ENCODE assay signal across 21 cellular contexts in the genomic region with DNA sequence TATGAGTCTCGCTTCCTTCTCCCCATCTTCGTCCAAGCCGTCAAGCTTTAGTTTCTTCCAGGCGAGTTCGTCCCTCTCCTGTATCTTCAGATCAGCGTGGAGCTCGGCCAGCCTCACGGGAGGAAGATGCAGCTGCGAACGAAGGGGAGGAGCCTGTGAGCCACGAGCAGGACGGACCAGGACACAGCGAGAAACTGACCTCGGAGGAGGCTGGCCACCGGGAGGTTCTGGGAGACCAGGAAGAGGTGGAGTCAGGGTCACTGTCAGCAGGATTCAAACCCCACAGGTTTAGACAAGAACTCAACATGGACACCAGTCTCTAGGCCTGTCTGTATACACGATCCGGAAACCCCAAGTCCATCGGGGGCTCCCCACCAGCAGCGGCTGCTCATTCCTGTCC.
"Had no signal": no experiment of that assay in that cellular context is flagged by ENCODE, and none has a peak within 500 bp of the region (broad histone marks: within the 10 kb centered on the region; RNA-seq: fewer than 3 reads in every experiment).

No MANE protein-coding gene starts in this region.

- H3K4me1 ChIP-seq: ascending aorta had no signal

- H3K27ac Mint-ChIP-seq: naive thymus-derived CD4-positive, alpha-beta T cell had no signal

- H3K4me3 Mint-ChIP-seq: effector memory CD8-positive, alpha-beta T cell; naive thymus-derived CD4-positive, alpha-beta T cell had no signal

- H3K9me3 Mint-ChIP-seq: effector memory CD8-positive, alpha-beta T cell; naive thymus-derived CD4-positive, alpha-beta T cell had no signal

- H3K27me3 Mint-ChIP-seq: effector memory CD8-positive, alpha-beta T cell; naive thymus-derived CD4-positive, alpha-beta T cell had no signal

- DNase-seq: activated CD4-positive, alpha-beta T cell treated with anti-CD3 and anti-CD28 coated beads for 1 hour; effector memory CD8-positive, alpha-beta T cell; foreskin fibroblast; glutamatergic neuron; hippocampal formation; islet precursor cell; left ventricle myocardium inferior; naive thymus-derived CD4-positive, alpha-beta T cell; stimulated activated CD4-positive, alpha-beta T cell treated with anti-CD3 and anti-CD28 coated beads, Interleukin-12 subunit alpha, Interleukin-12 subunit beta, amount 100 ng/mL, for 4 hours; stimulated activated CD4-positive, alpha-beta T cell treated with anti-CD3 and anti-CD28 coated beads, Interleukin-1b, Interleukin-23, amount 100 ng/mL, for 48 hours; stimulated activated CD8-positive, alpha-beta memory T cell treated with anti-CD3 and anti-CD28 coated beads, Interleukin-4, amount 100 ng/mL, for 48 hours; stimulated activated naive CD4-positive, alpha-beta T cell; SW 1271; T-helper 2 cell had no signal

- H3K27me3 ChIP-seq: ascending aorta, neutrophil, pancreas, tibial artery had no signal

- H3K9me3 ChIP-seq: ascending aorta, left ventricle myocardium inferior, neutrophil, pancreas, tibial artery had no signal

- ATAC-seq: effector memory CD8-positive, alpha-beta T cell; naive thymus-derived CD4-positive, alpha-beta T cell; pancreas had no signal

- H3K4me3 ChIP-seq: ascending aorta, left ventricle myocardium inferior, pancreas, tibial artery had no signal

- H3K27ac ChIP-seq: ascending aorta, left ventricle myocardium inferior, neutrophil, pancreas, tibial artery, VCaP had no signal

- FAIRE-seq: bronchial epithelial cell, pancreas, urothelium cell line had no signal
